Comparison of ENCODE assay signal across 8 cellular contexts in genomic region chr9:128371622-128372117, GRCh38. TPM values are rescaled to one million over a fixed set of nuclear protein-coding genes. Genes with fewer than 3 reads are reported as not detected.
DNase-seq lines count a peak whose midpoint lies in the region; ATAC-seq and TF ChIP-seq lines count a peak whose summit lies in the region.

No MANE protein-coding gene starts in this region.

- H3K4me1 ChIP-seq in PC-9 (replicated peaks; ENCODE audit: insufficient read depth): peaks cover 18% of the 10 kb centered on the region; the same call in 1 of the 2 replicates
- peaks cover 20% of the 10 kb centered on the region for H3K4me1 ChIP-seq in osteoblast (ENCODE audit: insufficient read depth, low read length)

- no peaks in the 10 kb centered on the region; the same call in 1 of the 2 replicates for H3K36me3 ChIP-seq in PC-9 (ENCODE audit: low read depth)
- H3K36me3 ChIP-seq in osteoblast (ENCODE audit: insufficient read depth, low read length): peaks cover 5% of the 10 kb centered on the region

- H4K20me1 ChIP-seq in PC-9 (ENCODE audit: insufficient read depth): no peaks in the 10 kb centered on the region
- peaks cover 4% of the 10 kb centered on the region for H4K20me1 ChIP-seq in osteoblast (ENCODE audit: insufficient read depth, low read length)

- H3K27me3 ChIP-seq in PC-9 (ENCODE audit: insufficient read depth, low read depth) (no peaks in the 10 kb centered on the region), osteoblast (ENCODE audit: insufficient read depth, low read length) (no peaks in the 10 kb centered on the region)

- H3K4me1 Mint-ChIP-seq in endothelial cell (ENCODE audit: unreplicated experiment): peaks cover 32% of the 10 kb centered on the region

- TSS peak; percentile 74 for BruUV-seq in PC-9 (replicated peaks; lab: Mats Ljungman, UMichigan)

- TF ChIP-seq CTCF in PC-9 (conservative IDR thresholded peaks at IDR 0.05) (0 out of 2 replicates have a peak, but pooled peaks have one; percentile 14), endothelial cell (IDR thresholded peaks at IDR 0.05; ENCODE audit: unreplicated experiment) (no peak), osteoblast (IDR thresholded peaks at IDR 0.05; ENCODE audit: extremely low read depth, low read depth, low read length) (no peak)

- intact Hi-C loops in PC-9 (cut with micrococcal nuclease; ENCODE audit: unreplicated experiment): loop anchor here (2.0 to 5.0 kb wide), 2 partner anchors 49 to 741 kb away; partner anchors contain the start of genes CERCAM, CRAT and PTPA

- no peaks in the 10 kb centered on the region for H3K9me3 Mint-ChIP-seq in endothelial cell (ENCODE audit: unreplicated experiment)

- H3K27ac ChIP-seq in PC-9 (peak overlapping the region; percentile 54), osteoblast (ENCODE audit: low read depth, low read length) (peak overlapping the region; percentile 88)

- CTCF ChIA-PET in PC-9 (lab: Charles Lee): interaction anchor here (0.6 to 1.3 kb wide), 2 partner anchors 77 to 418 kb away, joined by 3 read pairs; no protein-coding TSS in a partner anchor

- DNase-seq in COLO829 (ENCODE audit: low spot score): peak; percentile 22
- no peak for DNase-seq in PC-9
- DNase-seq in endothelial cell (ENCODE audit: low spot score): no peak
- DNase-seq in osteoblast (ENCODE audit: insufficient read length, low spot score, missing footprints): peak; percentile 86
- no peak for DNase-seq in HCEC 1CT
- no peak for DNase-seq in SIG-M5 (lab: John Stamatoyannopoulos, UW)

- peaks cover 11% of the 10 kb centered on the region for H3K36me3 Mint-ChIP-seq in endothelial cell (ENCODE audit: low read depth, unreplicated experiment)

- H3K9me2 ChIP-seq in PC-9 (ENCODE audit: insufficient read depth): no peaks in the 10 kb centered on the region

- H3K27ac Mint-ChIP-seq in endothelial cell (ENCODE audit: unreplicated experiment): peak overlapping the region; percentile 92

- H3K4me2 ChIP-seq in PC-9 (peak overlapping the region; percentile 91), osteoblast (ENCODE audit: insufficient read depth, low read length) (peak overlapping the region; percentile 87)

- POLR2A ChIA-PET in PC-9 (lab: Charles Lee; ENCODE audit: unreplicated experiment): interaction anchor here (0.6 kb wide), 3 partner anchors 49 to 799 kb away, joined by 3 to 7 read pairs (median 3); partner anchors contain the start of gene CERCAM

- H3K4me3 ChIP-seq in PC-9 (peak overlapping the region; percentile 66), osteoblast (ENCODE audit: insufficient read depth, low read length) (peak overlapping the region; percentile 85)

- peaks cover 5% of the 10 kb centered on the region for H3K27me3 Mint-ChIP-seq in endothelial cell (ENCODE audit: unreplicated experiment)

- peaks cover 45% of the 10 kb centered on the region for H3K79me2 ChIP-seq in PC-9 (ENCODE audit: low read depth)
- peaks cover 46% of the 10 kb centered on the region for H3K79me2 ChIP-seq in osteoblast (ENCODE audit: insufficient read depth, low read length)

- H3F3A ChIP-seq in PC-9 (ENCODE audit: insufficient read depth, low read depth): peaks cover 21% of the 10 kb centered on the region

- ATAC-seq in GM18868 (IDR thresholded peaks at IDR 0.05; ENCODE audit: unreplicated experiment) (no peak), GM21576 (IDR thresholded peaks at IDR 0.05; ENCODE audit: unreplicated experiment) (no peak)

- H2AFZ ChIP-seq in PC-9: peak overlapping the region; percentile 90
- H2AFZ ChIP-seq in osteoblast (ENCODE audit: low read length): peak overlapping the region; percentile 94

- H3K4me3 Mint-ChIP-seq in endothelial cell (ENCODE audit: unreplicated experiment): peak overlapping the region; percentile 93

- H3K9me3 ChIP-seq in PC-9 (ENCODE audit: insufficient read depth, low read depth) (no peaks in the 10 kb centered on the region), osteoblast (ENCODE audit: low read depth, low read length) (no peaks in the 10 kb centered on the region)

RNA-seq across cellular contexts. Expression of gene URM1, which starts 0.5 kb away (rescaled TPM):
- 98.1 and 101 TPM in 2 replicates for total RNA-seq in PC-9 (2021)
- 96.1 TPM for total RNA-seq in endothelial cell (ENCODE audit: unreplicated experiment)
- 29.2 and 35.1 TPM in 2 replicates for total RNA-seq in osteoblast

RNA-seq across cellular contexts. Expression of gene SLC27A4, which starts 31.3 kb away (rescaled TPM):
- total RNA-seq in PC-9 (2021) (27.3 and 30.4 TPM in 2 replicates), endothelial cell (ENCODE audit: unreplicated experiment) (23.0 TPM), osteoblast (21.4 and 23.0 TPM in 2 replicates)

RNA-seq across cellular contexts. Expression of gene CERCAM, which starts 49.0 kb away (rescaled TPM):
- total RNA-seq in PC-9 (2021) (87.2 and 111 TPM in 2 replicates), endothelial cell (ENCODE audit: unreplicated experiment) (27.9 TPM), osteoblast (186 and 195 TPM in 2 replicates)

RNA-seq across cellular contexts. Expression of gene COQ4, which starts 49.0 kb away (rescaled TPM):
- total RNA-seq in PC-9 (2021) (81.8 and 89.5 TPM in 2 replicates), endothelial cell (ENCODE audit: unreplicated experiment) (46.6 TPM), osteoblast (34.7 and 34.8 TPM in 2 replicates)

RNA-seq across cellular contexts. Expression of gene TRUB2, which starts 49.4 kb away (rescaled TPM):
- total RNA-seq in PC-9 (2021) (47.6 and 62.1 TPM in 2 replicates), endothelial cell (ENCODE audit: unreplicated experiment) (25.8 TPM), osteoblast (16.2 and 16.3 TPM in 2 replicates)

Comparison
In these comparisons a context has a peak if more than half of its experiments do, and no peak if none do; other contexts are left out.
1. DNase-seq: peak in COLO829 (single experiment) and osteoblast (single experiment); none in PC-9 (0 of 2), endothelial cell (single experiment), HCEC 1CT (single experiment) and SIG-M5 (single experiment).